Comparison of ENCODE assay signal across 8 cellular contexts in genomic region chr19:1094978-1095701, GRCh38. TPM values are rescaled to one million over a fixed set of nuclear protein-coding genes. Genes with fewer than 3 reads are reported as not detected.
DNase-seq lines count a peak whose midpoint lies in the region; ATAC-seq and TF ChIP-seq lines count a peak whose summit lies in the region.

Gene POLR2E (minus strand): TSS chr19:1095375. CDS start chr19:1095315, 60 bp downstream.

- H3K27ac Mint-ChIP-seq in GM23338 = peak within 1 kb of the TSS; percentile 88
- peak within 1 kb of the TSS; percentile 74 to 88 for H3K27ac Mint-ChIP-seq in natural killer cell treated with Interleukin-12 subunit alpha and Interleukin-12 subunit beta and Interleukin-15 and Interleukin-18, amount 100 ng/mL, for 72 hours

- H3K4me3 Mint-ChIP-seq in GM23338 = peak within 1 kb of the TSS; percentile 89
- peak within 1 kb of the TSS; percentile 87 for H3K4me3 Mint-ChIP-seq in natural killer cell treated with Interleukin-12 subunit alpha and Interleukin-12 subunit beta and Interleukin-15 and Interleukin-18, amount 100 ng/mL, for 72 hours

- DNase-seq in GM23338 (ENCODE audit: low spot score) (peak; percentile 98), LNCaP clone FGC (ENCODE audit: low read depth) (peak; percentile 94), RWPE1 (ENCODE audit: low spot score) (peak; percentile 92), fibroblast of peridontal ligament (ENCODE audit: extremely low read depth) (peak; percentile 98)
- peak; percentile 97 for DNase-seq in activated T-helper 9 cell treated with anti-CD3 and anti-CD28 coated beads, Interleukin-2, amount 50 U/mL, for 16 hours (ENCODE audit: low read depth)
- peak; percentile 98 for DNase-seq in natural killer cell treated with Interleukin-12 subunit alpha and Interleukin-12 subunit beta and Interleukin-15 and Interleukin-18, amount 100 ng/mL, for 72 hours (ENCODE audit: low spot score)
- peak; percentile 99 for DNase-seq in stimulated activated naive CD8-positive, alpha-beta T cell treated with anti-CD3 and anti-CD28 coated beads, Interleukin-15, Interleukin-2, amounts not matched to agents 100 U/mL and 50 U/mL, for 24 hours

- H3K27ac ChIP-seq in DOHH2 (ENCODE audit: low read depth, low read length) = peak within 1 kb of the TSS; percentile 52
- H3K27ac ChIP-seq in GM23338 (ENCODE audit: low read depth) = no peak within 1 kb of the TSS
- peak within 1 kb of the TSS; percentile 79 for H3K27ac ChIP-seq in RWPE1

- peaks cover 40% of the 10 kb centered on the region for H3K36me3 ChIP-seq in DOHH2 (ENCODE audit: control insufficient read depth, low read length)
- 0 out of 2 replicates have a peak, but pooled peaks cover 9% of the 10 kb centered on the region for H3K36me3 ChIP-seq in GM23338 (ENCODE audit: insufficient read depth)

- ATAC-seq in GM23338 = peak; percentile 98
- peak; percentile 98 for ATAC-seq in natural killer cell treated with Interleukin-12 subunit alpha and Interleukin-12 subunit beta and Interleukin-15 and Interleukin-18, amount 100 ng/mL, for 72 hours
- peak; percentile 90 for ATAC-seq in stimulated activated naive CD8-positive, alpha-beta T cell treated with anti-CD3 and anti-CD28 coated beads, Interleukin-15, Interleukin-2, amounts not matched to agents 100 U/mL and 50 U/mL, for 24 hours

- TF ChIP-seq CTCF in DOHH2 (IDR thresholded peaks at IDR 0.05; ENCODE audit: low read depth, low read length, poor library complexity, severe bottlenecking) (no peak), GM23338 (conservative IDR thresholded peaks at IDR 0.05; ENCODE audit: low read depth in 2 of 2) (no peak), LNCaP clone FGC (IDR thresholded peaks at IDR 0.05; ENCODE audit: control insufficient read depth, extremely low read depth, insufficient read depth) (no peak), RWPE1 (conservative IDR thresholded peaks at IDR 0.05; ENCODE audit: low read depth) (no peak)

- H4K20me1 ChIP-seq in DOHH2 (ENCODE audit: control insufficient read depth, insufficient read depth, low read depth, low read length) (peaks cover 15% of the 10 kb centered on the region), GM23338 (replicated peaks; ENCODE audit: insufficient read depth) (peaks cover 17% of the 10 kb centered on the region)

- H3K4me3 ChIP-seq in DOHH2 (ENCODE audit: low read length) (peak within 1 kb of the TSS; percentile 79), GM23338 (peak within 1 kb of the TSS; percentile 91), LNCaP clone FGC (ENCODE audit: low read depth, low read length) (peak within 1 kb of the TSS; percentile 97)

- peaks cover 10% of the 10 kb centered on the region for H3K4me1 Mint-ChIP-seq in GM23338
- peaks cover 34 to 44% of the 10 kb centered on the region in 2 donors for H3K4me1 Mint-ChIP-seq in natural killer cell treated with Interleukin-12 subunit alpha and Interleukin-12 subunit beta and Interleukin-15 and Interleukin-18, amount 100 ng/mL, for 72 hours (ENCODE audit: low read depth in 2 of 2)

- H3K9me2 ChIP-seq in DOHH2 (replicated peaks; ENCODE audit: control insufficient read depth, low read length) (no peaks in the 10 kb centered on the region), GM23338 (ENCODE audit: insufficient read depth) (no peaks in the 10 kb centered on the region)

- H3K27me3 ChIP-seq in DOHH2 (ENCODE audit: control insufficient read depth, low read length) = no peaks in the 10 kb centered on the region
- H3K27me3 ChIP-seq in GM23338 (ENCODE audit: insufficient read depth) = no peaks in the 10 kb centered on the region

- H3K79me2 ChIP-seq in DOHH2 (ENCODE audit: control insufficient read depth, low read length) = peaks cover 43% of the 10 kb centered on the region
- peaks cover 23% of the 10 kb centered on the region for H3K79me2 ChIP-seq in GM23338 (replicated peaks; ENCODE audit: insufficient read depth)

- H3K9me3 ChIP-seq in DOHH2 (ENCODE audit: control insufficient read depth, insufficient read depth, low read length) = no peaks in the 10 kb centered on the region

- POLR2A ChIA-PET in RWPE1 (lab: Yijun Ruan, JAX; ENCODE audit: low non-redundant PET) = no interaction called here

- H3K36me3 Mint-ChIP-seq in GM23338 (ENCODE audit: low read depth) = peaks cover 20% of the 10 kb centered on the region
- H3K36me3 Mint-ChIP-seq in natural killer cell treated with Interleukin-12 subunit alpha and Interleukin-12 subunit beta and Interleukin-15 and Interleukin-18, amount 100 ng/mL, for 72 hours = peaks cover 5% of the 10 kb centered on the region

- H3K4me1 ChIP-seq in DOHH2 (ENCODE audit: control insufficient read depth, low read length) = peaks cover 24% of the 10 kb centered on the region
- no peaks in the 10 kb centered on the region; the same call in 1 of the 2 replicates for H3K4me1 ChIP-seq in GM23338 (ENCODE audit: insufficient read depth)

- H3K4me2 ChIP-seq in DOHH2 (ENCODE audit: low read length) (peak within 1 kb of the TSS; percentile 72), GM23338 (peak within 1 kb of the TSS; percentile 93)

- peaks cover 17% of the 10 kb centered on the region for H3K27me3 Mint-ChIP-seq in GM23338 (ENCODE audit: insufficient read depth, low read depth, poor library complexity)
- H3K27me3 Mint-ChIP-seq in natural killer cell treated with Interleukin-12 subunit alpha and Interleukin-12 subunit beta and Interleukin-15 and Interleukin-18, amount 100 ng/mL, for 72 hours = no peaks in the 10 kb centered on the region

- H2AFZ ChIP-seq in GM23338 = no peak within 1 kb of the TSS

- H3F3A ChIP-seq in DOHH2 (ENCODE audit: control insufficient read depth, insufficient read depth) = peaks cover 7% of the 10 kb centered on the region; the same call in 1 of the 2 replicates
- H3F3A ChIP-seq in GM23338 (replicated peaks; ENCODE audit: low read depth) = 0 out of 2 replicates have a peak, but pooled peaks cover 5% of the 10 kb centered on the region

- no peaks in the 10 kb centered on the region for H3K9me3 Mint-ChIP-seq in GM23338
- no peaks in the 10 kb centered on the region for H3K9me3 Mint-ChIP-seq in natural killer cell treated with Interleukin-12 subunit alpha and Interleukin-12 subunit beta and Interleukin-15 and Interleukin-18, amount 100 ng/mL, for 72 hours

- CTCF ChIA-PET in RWPE1 (lab: Yijun Ruan, JAX) = interaction anchor here (0.7 kb wide), 1 partner anchor 254 kb away, joined by 6 read pairs; no protein-coding TSS in a partner anchor

TF ChIP-seq in GM23338, 12 proteins besides CTCF, POLR2A, EP300 and RAD21:
- no peak for TF ChIP-seq JUNB (IDR thresholded peaks at IDR 0.05; ENCODE audit: unreplicated experiment)
- TF ChIP-seq EZH2phosphoT487 (IDR thresholded peaks at IDR 0.05; ENCODE audit: unreplicated experiment) = no peak
- TF ChIP-seq POLR2AphosphoS5 (IDR thresholded peaks at IDR 0.05; ENCODE audit: low read depth) = peak; percentile 91
- peak; percentile 96 for TF ChIP-seq ETS1 (IDR thresholded peaks at IDR 0.05)
- peak; percentile 76 for TF ChIP-seq CREB1 (CRISPR knock-in tag; IDR thresholded peaks at IDR 0.05; ENCODE audit: low read depth)

RNA-seq across cellular contexts. Expression of gene POLR2E, which starts in this region (rescaled TPM):
- total RNA-seq in GM23338 (2014; rRNA removed; shearing (Covaris generic)) = 257 and 303 TPM in 2 replicates
- 254 and 286 TPM in 2 replicates for polyA plus RNA-seq in GM23338 (2016; fragmentation: Nextera tagmentation; extraction: Ambion mirVana)
- total RNA-seq in natural killer cell treated with Interleukin-12 subunit alpha and Interleukin-12 subunit beta and Interleukin-15 and Interleukin-18, amount 100 ng/mL, for 72 hours = 100 to 1,000 TPM; 168 to 241 TPM
